Comparison of ENCODE assay signal across 22 cellular contexts in genomic region chr16:22213801-22214200, GRCh38. TPM values are rescaled to one million over a fixed set of nuclear protein-coding genes. Genes with fewer than 3 reads are reported as not detected.
DNase-seq lines count a peak whose midpoint lies in the region; ATAC-seq and TF ChIP-seq lines count a peak whose summit lies in the region.
"Had no signal": no experiment of that assay in that cellular context is flagged by ENCODE, and none has a peak within 500 bp of the region (broad histone marks: within the 10 kb centered on the region; RNA-seq: fewer than 3 reads in every experiment).

No MANE protein-coding gene starts in this region.

- no peak for TF ChIP-seq POLR2A in vagina (IDR thresholded peaks at IDR 0.05)

- H3K27me3 ChIP-seq in psoas muscle (ENCODE audit: insufficient read depth in 3 of 3, low read length in 2 of 3) = no peaks in the 10 kb centered on the region
- no peaks in the 10 kb centered on the region for H3K27me3 ChIP-seq in vagina
- H3K27me3 ChIP-seq in mammary epithelial cell (ENCODE audit: insufficient read depth, low read length) = no peaks in the 10 kb centered on the region
- H3K27me3 ChIP-seq: BLaER1 had no signal

- no peak overlapping the region for H3K4me3 ChIP-seq in psoas muscle
- H3K4me3 ChIP-seq in vagina = no peak overlapping the region
- H3K4me3 ChIP-seq in mammary epithelial cell (replicated peaks in 1 of 3; ENCODE audit: insufficient read depth in 1 of 3, low read depth in 2 of 3, low read length in 3 of 3) = no peak overlapping the region
- H3K4me3 ChIP-seq: A549, BLaER1, GM12878, GM23248, K562 had no signal

- H3K36me3 Mint-ChIP-seq in activated naive CD4-positive, alpha-beta T cell treated with anti-CD3 and anti-CD28 coated beads, Interleukin-2, amount 50 U/mL, for 24 hours = peaks cover 13% of the 10 kb centered on the region
- H3K36me3 Mint-ChIP-seq in activated T-helper 2 cell treated with anti-CD3 and anti-CD28 coated beads, Interferon-gamma antibody, Interleukin-2, Interleukin-4, amounts not matched to agents 10 μg/mL and 5 μg/mL and 100 μg/mL, durations not matched to agents 14 hours and 24 hours and 36 hours (ENCODE audit: low read depth) = peaks cover 67% of the 10 kb centered on the region
- H3K36me3 Mint-ChIP-seq in MCF 10A (ENCODE audit: insufficient read depth, unreplicated experiment) = peaks cover 36% of the 10 kb centered on the region

- TF ChIP-seq CTCF in psoas muscle (IDR thresholded peaks at IDR 0.05) (no peak), vagina (IDR thresholded peaks at IDR 0.05) (no peak), mammary epithelial cell (conservative IDR thresholded peaks at IDR 0.05 in 1 of 2, IDR thresholded peaks at IDR 0.05 in 1 of 2; ENCODE audit: extremely low read depth in 1 of 2, insufficient read depth in 1 of 2, low read depth in 1 of 2, low read length in 2 of 2) (no peak), MCF 10A (IDR thresholded peaks at IDR 0.05; ENCODE audit: unreplicated experiment) (no peak)

- H3K9me3 ChIP-seq in psoas muscle (no peaks in the 10 kb centered on the region), vagina (no peaks in the 10 kb centered on the region), mammary epithelial cell (replicated peaks; ENCODE audit: insufficient read depth, low read length) (no peaks in the 10 kb centered on the region)

- no peak overlapping the region for H3K4me3 Mint-ChIP-seq in activated naive CD4-positive, alpha-beta T cell treated with anti-CD3 and anti-CD28 coated beads, Interleukin-2, amount 50 U/mL, for 24 hours
- H3K4me3 Mint-ChIP-seq in activated T-helper 2 cell treated with anti-CD3 and anti-CD28 coated beads, Interferon-gamma antibody, Interleukin-2, Interleukin-4, amounts not matched to agents 10 μg/mL and 5 μg/mL and 100 μg/mL, durations not matched to agents 14 hours and 24 hours and 36 hours (ENCODE audit: low read depth) = no peak overlapping the region
- H3K4me3 Mint-ChIP-seq in MCF 10A (ENCODE audit: unreplicated experiment) = no peak overlapping the region
- H3K4me3 Mint-ChIP-seq: CD4-positive, alpha-beta memory T cell had no signal

- BruUV-seq in mammary epithelial cell (replicated peaks; lab: Mats Ljungman, UMichigan) = no TSS peak
- no TSS peak for BruUV-seq in MCF 10A (replicated peaks; lab: Mats Ljungman, UMichigan)

- H3K4me2 ChIP-seq in mammary epithelial cell (ENCODE audit: insufficient read depth, low read depth, low read length) = no peak overlapping the region
- H3K4me2 ChIP-seq: A549 had no signal

- H3K27me3 Mint-ChIP-seq in activated naive CD4-positive, alpha-beta T cell treated with anti-CD3 and anti-CD28 coated beads, Interleukin-2, amount 50 U/mL, for 24 hours = no peaks in the 10 kb centered on the region
- H3K27me3 Mint-ChIP-seq in activated T-helper 2 cell treated with anti-CD3 and anti-CD28 coated beads, Interferon-gamma antibody, Interleukin-2, Interleukin-4, amounts not matched to agents 10 μg/mL and 5 μg/mL and 100 μg/mL, durations not matched to agents 14 hours and 24 hours and 36 hours (ENCODE audit: low read depth) = no peaks in the 10 kb centered on the region
- H3K27me3 Mint-ChIP-seq in MCF 10A (ENCODE audit: insufficient read depth, unreplicated experiment) = no peaks in the 10 kb centered on the region
- H3K27me3 Mint-ChIP-seq: CD4-positive, alpha-beta memory T cell had no signal

- peaks cover 28% of the 10 kb centered on the region for H3K4me1 Mint-ChIP-seq in activated naive CD4-positive, alpha-beta T cell treated with anti-CD3 and anti-CD28 coated beads, Interleukin-2, amount 50 U/mL, for 24 hours
- peaks cover 58% of the 10 kb centered on the region for H3K4me1 Mint-ChIP-seq in activated T-helper 2 cell treated with anti-CD3 and anti-CD28 coated beads, Interferon-gamma antibody, Interleukin-2, Interleukin-4, amounts not matched to agents 10 μg/mL and 5 μg/mL and 100 μg/mL, durations not matched to agents 14 hours and 24 hours and 36 hours (ENCODE audit: low read depth)
- H3K4me1 Mint-ChIP-seq in MCF 10A (ENCODE audit: insufficient read depth, unreplicated experiment) = peaks cover 22% of the 10 kb centered on the region

- POLR2A ChIA-PET in MCF 10A (lab: Yijun Ruan, JAX) = interaction anchor here (0.8 kb wide), 1 partner anchor 29 kb away, joined by 3 read pairs; no protein-coding TSS in a partner anchor

- H3K27ac Mint-ChIP-seq in activated naive CD4-positive, alpha-beta T cell treated with anti-CD3 and anti-CD28 coated beads, Interleukin-2, amount 50 U/mL, for 24 hours = peak overlapping the region; percentile 36
- peak overlapping the region; percentile 3 for H3K27ac Mint-ChIP-seq in activated T-helper 2 cell treated with anti-CD3 and anti-CD28 coated beads, Interferon-gamma antibody, Interleukin-2, Interleukin-4, amounts not matched to agents 10 μg/mL and 5 μg/mL and 100 μg/mL, durations not matched to agents 14 hours and 24 hours and 36 hours
- H3K27ac Mint-ChIP-seq in MCF 10A (ENCODE audit: low read depth, unreplicated experiment) = no peak overlapping the region

- H3K9me3 Mint-ChIP-seq in activated naive CD4-positive, alpha-beta T cell treated with anti-CD3 and anti-CD28 coated beads, Interleukin-2, amount 50 U/mL, for 24 hours = no peaks in the 10 kb centered on the region
- no peaks in the 10 kb centered on the region for H3K9me3 Mint-ChIP-seq in activated T-helper 2 cell treated with anti-CD3 and anti-CD28 coated beads, Interferon-gamma antibody, Interleukin-2, Interleukin-4, amounts not matched to agents 10 μg/mL and 5 μg/mL and 100 μg/mL, durations not matched to agents 14 hours and 24 hours and 36 hours
- no peaks in the 10 kb centered on the region for H3K9me3 Mint-ChIP-seq in MCF 10A (ENCODE audit: unreplicated experiment)

- no peak overlapping the region for H3K9ac ChIP-seq in mammary epithelial cell (ENCODE audit: insufficient read depth, low read length)
- H3K9ac ChIP-seq: BLaER1, GM23248 had no signal

- H3K27ac ChIP-seq in psoas muscle (peak overlapping the region; percentile 27), vagina (peak overlapping the region; percentile 82), mammary epithelial cell (ENCODE audit: insufficient read depth, low read depth, low read length) (no peak overlapping the region)
- H3K27ac ChIP-seq: A549, GM23248 had no signal

- H3K4me1 ChIP-seq in psoas muscle (peaks cover 72% of the 10 kb centered on the region), vagina (peaks cover 69% of the 10 kb centered on the region), mammary epithelial cell (ENCODE audit: insufficient read depth, low read length) (peaks cover 2% of the 10 kb centered on the region)
- H3K4me1 ChIP-seq: A549 had no signal

- in situ Hi-C loops in mammary epithelial cell (cut with MboI; ENCODE audit: low sequenced_read_pairs in 2 of 2) = no loop called here

- H3K79me2 ChIP-seq in mammary epithelial cell (ENCODE audit: insufficient read depth, low read length) = peaks cover 78% of the 10 kb centered on the region

- dilution Hi-C loops in mammary epithelial cell (cut with HindIII; ENCODE audit: low sequenced_read_pairs) = loop anchor here (5.0 kb wide), 1 partner anchor 48 kb away; no protein-coding TSS in a partner anchor

- WGBS in psoas muscle, 3 donors = 88 to 96% (median 95%) methylated on average over 3 of the region's 3 CpGs
- WGBS in mammary epithelial cell (ENCODE audit: low coverage, missing lambda C conversion rate) = 100% methylated on average over 3 of the region's 3 CpGs

- DNase-seq in activated naive CD4-positive, alpha-beta T cell treated with Interleukin-2 at 50 U/mL for 16 hours = no peak
- no peak for DNase-seq in activated T-helper 2 cell treated with anti-CD3 and anti-CD28 coated beads, Interferon-gamma antibody, Interleukin-2, Interleukin-4, amounts not matched to agents 10 μg/mL and 5 μg/mL and 100 μg/mL, durations not matched to agents 14 hours and 24 hours and 36 hours (ENCODE audit: low spot score)
- DNase-seq in psoas muscle (no peak), vagina (ENCODE audit: extremely low spot score in 2 of 2) (no peak), mammary epithelial cell (no peak), MCF 10A (ENCODE audit: unreplicated experiment) (no peak), KG1 (lab: John Stamatoyannopoulos, UW) (no peak)
- DNase-seq: CD4-positive, alpha-beta memory T cell; EL; GM23248; NCI-H1105 treated with DMSO at 0.1 percent for 48 hours; NCI-H187; NCI-H2107; NCI-H2227 treated with DMSO at 0.1 percent for 48 hours; PC-3; RPMI8226; SHP77 treated with DMSO at 0.1 percent for 48 hours had no signal

- intact Hi-C loops in activated T-helper 2 cell treated with anti-CD3 and anti-CD28 coated beads, Interferon-gamma antibody, Interleukin-2, Interleukin-4, amounts not matched to agents 10 μg/mL and 5 μg/mL and 100 μg/mL, durations not matched to agents 14 hours and 24 hours and 36 hours (cut with micrococcal nuclease) = no loop called here
- intact Hi-C loops in psoas muscle (cut with DNase I) (no loop called here), vagina (cut with DNase I) (no loop called here), mammary epithelial cell (cut with micrococcal nuclease) (no loop called here), MCF 10A (cut with micrococcal nuclease) (no loop called here)

- H3K36me3 ChIP-seq in psoas muscle (ENCODE audit: insufficient read depth in 1 of 2, low read depth in 1 of 2) (no peaks in the 10 kb centered on the region), vagina (peaks cover 0 to 7% of the 10 kb centered on the region in 2 donors), mammary epithelial cell (ENCODE audit: insufficient read depth, low read length) (peaks cover 2% of the 10 kb centered on the region)

- no peak for ATAC-seq in psoas muscle
- ATAC-seq: A549, GM12878, K562, PC-3 had no signal

- no peaks in the 10 kb centered on the region for H4K20me1 ChIP-seq in mammary epithelial cell (ENCODE audit: insufficient read depth, low read length)

- CTCF ChIA-PET in mammary epithelial cell (lab: Charles Lee; ENCODE audit: low non-redundant PET) (no interaction called here), MCF 10A (lab: Yijun Ruan, JAX) (interaction anchor here (0.6 to 1.6 kb wide), 2 partner anchors 15 to 19 kb away, joined by 3 to 5 read pairs; no protein-coding TSS in a partner anchor)

- H2AFZ ChIP-seq in mammary epithelial cell (ENCODE audit: low read depth, low read length) = no peak overlapping the region
- H2AFZ ChIP-seq: GM23248 had no signal

RNA-seq across cellular contexts. Expression of gene EEF2K, which starts 7.7 kb away (rescaled TPM):
- total RNA-seq in activated T-helper 2 cell treated with anti-CD3 and anti-CD28 coated beads, Interferon-gamma antibody, Interleukin-2, Interleukin-4, amounts not matched to agents 10 μg/mL and 5 μg/mL and 100 μg/mL, durations not matched to agents 14 hours and 24 hours and 36 hours = 40.4 and 41.0 TPM in 2 replicates
- total RNA-seq in psoas muscle = 10 to 100 TPM; 29.4 to 47.0 (median 34.3) TPM
- polyA plus RNA-seq in psoas muscle = 10 to 100 TPM; 13.0 to 14.5 (median 13.2) TPM
- total RNA-seq in vagina = 50.3 TPM
- total RNA-seq in mammary epithelial cell = 10 to 100 TPM; 16.0 to 22.8 TPM
- 16.3 TPM for polyA plus RNA-seq in mammary epithelial cell
- polyA minus RNA-seq in mammary epithelial cell = 27.0 TPM
- total RNA-seq in MCF 10A (2022) = 15.0 and 15.9 TPM in 2 replicates

RNA-seq across cellular contexts. Expression of gene SDR42E2, which starts 51.5 kb away (rescaled TPM):
- 0.09 TPM in 1 of 2 replicates, not detected in the other for total RNA-seq in activated T-helper 2 cell treated with anti-CD3 and anti-CD28 coated beads, Interferon-gamma antibody, Interleukin-2, Interleukin-4, amounts not matched to agents 10 μg/mL and 5 μg/mL and 100 μg/mL, durations not matched to agents 14 hours and 24 hours and 36 hours
- under 1 TPM in 1 of 4 donors, not detected in 3; 0.08 TPM for total RNA-seq in psoas muscle
- under 1 TPM in 1 of 3 donors, not detected in 2; 0.01 TPM for polyA plus RNA-seq in psoas muscle
- not detected for total RNA-seq in vagina
- not detected for total RNA-seq in mammary epithelial cell
- not detected for polyA plus RNA-seq in mammary epithelial cell
- polyA minus RNA-seq in mammary epithelial cell = not detected
- not detected in 2 replicates for total RNA-seq in MCF 10A (2022)
- total RNA-seq: GM12878, GM23248, PC-3 had no signal
- polyA plus RNA-seq: A549, GM23248 had no signal
